19 cellular contexts compared by ENCODE assay signal in genomic region chr1:25524568-25525359, GRCh38.
"Had no signal": no experiment of that assay in that cellular context is flagged by ENCODE, and none has a peak within 500 bp of the region (broad histone marks: within the 10 kb centered on the region; RNA-seq: fewer than 3 reads in every experiment).

No MANE protein-coding gene starts in this region.

- H3K4me3 Mint-ChIP-seq: activated naive CD8-positive, alpha-beta T cell treated with anti-CD3 and anti-CD28 coated beads for 36 hours; activated T-cell treated with anti-CD3 and anti-CD28 coated beads, Interleukin-2, amount 50 U/mL, for 24 hours; dendritic cell treated with granulocyte-macrophage colony-stimulating factor and Interleukin-4, amounts not matched to agents 40 ng/mL and 50 ng/mL, for 4 days; memory B cell; type B pancreatic cell; WTC11 had no signal

- H3K27ac Mint-ChIP-seq: activated naive CD8-positive, alpha-beta T cell treated with anti-CD3 and anti-CD28 coated beads for 36 hours; activated T-cell treated with anti-CD3 and anti-CD28 coated beads, Interleukin-2, amount 50 U/mL, for 24 hours; dendritic cell treated with granulocyte-macrophage colony-stimulating factor and Interleukin-4, amounts not matched to agents 40 ng/mL and 50 ng/mL, for 4 days; memory B cell; type B pancreatic cell; WTC11 had no signal

- H3K4me3 ChIP-seq: cardiac muscle cell, thoracic aorta, vagina had no signal

- H3K36me3 Mint-ChIP-seq: activated naive CD8-positive, alpha-beta T cell treated with anti-CD3 and anti-CD28 coated beads for 36 hours; memory B cell; type B pancreatic cell; WTC11 had no signal

- H3K27me3 ChIP-seq: cardiac muscle cell, vagina had no signal

- H3K9me3 ChIP-seq: vagina had no signal

- H3K27ac ChIP-seq: cardiac muscle cell, thoracic aorta, vagina had no signal

- H3K27me3 Mint-ChIP-seq: activated naive CD8-positive, alpha-beta T cell treated with anti-CD3 and anti-CD28 coated beads for 36 hours; activated T-cell treated with anti-CD3 and anti-CD28 coated beads, Interleukin-2, amount 50 U/mL, for 24 hours; type B pancreatic cell had no signal

- H3K9me3 Mint-ChIP-seq: activated T-cell treated with anti-CD3 and anti-CD28 coated beads, Interleukin-2, amount 50 U/mL, for 24 hours had no signal

- ATAC-seq: WTC11 had no signal

- DNase-seq: activated CD8-positive, alpha-beta memory T cell treated with anti-CD3 and anti-CD28 coated beads for 24 hours; activated CD8-positive, alpha-beta memory T cell treated with anti-CD3 and anti-CD28 coated beads, Interleukin-2, amount 50 U/mL, for 4 hours; activated naive CD4-positive, alpha-beta T cell treated with Interleukin-2 at 50 U/mL for 16 hours; activated naive CD8-positive, alpha-beta T cell treated with anti-CD3 and anti-CD28 coated beads for 36 hours; activated T-cell treated with anti-CD3 and anti-CD28 coated beads, Interleukin-2, amount 50 U/mL, for 24 hours; effector CD4-positive, alpha-beta T cell; erythroblast; glutamatergic neuron; occipital lobe; stimulated activated CD4-positive, alpha-beta T cell treated with anti-CD3 and anti-CD28 coated beads, Interleukin-4, amount 100 ng/mL, for 1 hour; stimulated activated naive CD4-positive, alpha-beta T cell; T-helper 9 cell had no signal

- H3K36me3 ChIP-seq: cardiac muscle cell, thoracic aorta, vagina had no signal
